In genomic region chr3:61358364-61358763, GRCh38 we compare ENCODE assay signal across 10 cellular contexts.
DNase-seq lines count a peak whose midpoint lies in the region; ATAC-seq and TF ChIP-seq lines count a peak whose summit lies in the region.
"Had no signal": no experiment of that assay in that cellular context is flagged by ENCODE, and none has a peak within 500 bp of the region (broad histone marks: within the 10 kb centered on the region; RNA-seq: fewer than 3 reads in every experiment).

No MANE protein-coding gene starts in this region.

- H4K20me1 ChIP-seq in OCI-LY3 (ENCODE audit: insufficient read depth, low read length): no peaks in the 10 kb centered on the region

- ATAC-seq in GM18867 (IDR thresholded peaks at IDR 0.05; ENCODE audit: unreplicated experiment) (peak; percentile 99), HG02763 (IDR thresholded peaks at IDR 0.05; ENCODE audit: unreplicated experiment) (peak; percentile 100), left colon (peak; percentile 38)
- ATAC-seq: HCT116 had no signal

- peak overlapping the region; percentile 36; the same call in 1 of the 2 replicates for H3K9ac ChIP-seq in OCI-LY3 (ENCODE audit: low read length)

- H3K4me1 ChIP-seq in OCI-LY3 (ENCODE audit: low read length): peaks cover 56% of the 10 kb centered on the region
- no peaks in the 10 kb centered on the region for H3K4me1 ChIP-seq in effector memory CD4-positive, alpha-beta T cell (ENCODE audit: control insufficient read depth, insufficient read depth, low read length, poor library complexity, severe bottlenecking)

- intact Hi-C loops in left colon (cut with DNase I, micrococcal nuclease): no loop called here

- peaks cover under 1% of the 10 kb centered on the region for H3K36me3 ChIP-seq in OCI-LY3 (replicated peaks; ENCODE audit: low read depth, low read length)
- H3K36me3 ChIP-seq in effector memory CD4-positive, alpha-beta T cell (ENCODE audit: control insufficient read depth, insufficient read depth, low read length): no peaks in the 10 kb centered on the region
- H3K36me3 ChIP-seq: neutrophil had no signal

- peak overlapping the region; percentile 46 for H3K4me3 ChIP-seq in OCI-LY3 (ENCODE audit: low read length)
- H3K4me3 ChIP-seq in effector memory CD4-positive, alpha-beta T cell (ENCODE audit: insufficient read depth, low read depth, low read length, poor library complexity, severe bottlenecking): no peak overlapping the region
- no peak overlapping the region for H3K4me3 ChIP-seq in coronary artery

- H3K27me3 ChIP-seq in OCI-LY3 (ENCODE audit: low read depth, low read length): peaks cover 23% of the 10 kb centered on the region
- no peaks in the 10 kb centered on the region for H3K27me3 ChIP-seq in effector memory CD4-positive, alpha-beta T cell (replicated peaks; ENCODE audit: control insufficient read depth, insufficient read depth, low read length, poor library complexity, severe bottlenecking)
- H3K27me3 ChIP-seq: neutrophil had no signal

- peak overlapping the region; percentile 68 for H3K4me2 ChIP-seq in OCI-LY3 (ENCODE audit: low read length)

- no peaks in the 10 kb centered on the region for H3K79me2 ChIP-seq in OCI-LY3 (ENCODE audit: low read length)

- peak overlapping the region; percentile 70 for H3K27ac ChIP-seq in OCI-LY3 (ENCODE audit: low read length)
- no peak overlapping the region for H3K27ac ChIP-seq in effector memory CD4-positive, alpha-beta T cell (ENCODE audit: insufficient read depth, low read length, poor library complexity, severe bottlenecking)
- H3K27ac ChIP-seq in coronary artery: no peak overlapping the region
- H3K27ac ChIP-seq: neutrophil had no signal

- TF ChIP-seq CTCF in OCI-LY3 (IDR thresholded peaks at IDR 0.05; ENCODE audit: low read depth, low read length) (no peak), coronary artery (IDR thresholded peaks at IDR 0.05) (no peak)

- H2AFZ ChIP-seq in OCI-LY3 (ENCODE audit: low read depth, low read length): no peak overlapping the region

- H3K9me3 ChIP-seq in OCI-LY3 (ENCODE audit: insufficient read depth, low read length): no peaks in the 10 kb centered on the region
- H3K9me3 ChIP-seq in effector memory CD4-positive, alpha-beta T cell (ENCODE audit: control insufficient read depth, low read length): no peaks in the 10 kb centered on the region
- H3K9me3 ChIP-seq: neutrophil had no signal

- DNase-seq in left colon (peak; percentile 69 to 77), coronary artery (ENCODE audit: low spot score) (no peak), cerebellum (ENCODE audit: low spot score) (no peak), kidney glomerular epithelial cell (lab: John Stamatoyannopoulos, UW) (no peak)
- DNase-seq in effector memory CD4-positive, alpha-beta T cell: no peak

Comparison
In these comparisons a context has a peak if more than half of its experiments do, and no peak if none do; other contexts are left out.
1. ATAC-seq: peak in every context shown above with its lines; median percentile 100 in HG02763; 99 in GM18867; 38 in left colon.
2. DNase-seq: peak in left colon (2 of 2); none in effector memory CD4-positive, alpha-beta T cell (0 of 3), coronary artery (single experiment), cerebellum (single experiment) and kidney glomerular epithelial cell (single experiment).